In the genomic region with DNA sequence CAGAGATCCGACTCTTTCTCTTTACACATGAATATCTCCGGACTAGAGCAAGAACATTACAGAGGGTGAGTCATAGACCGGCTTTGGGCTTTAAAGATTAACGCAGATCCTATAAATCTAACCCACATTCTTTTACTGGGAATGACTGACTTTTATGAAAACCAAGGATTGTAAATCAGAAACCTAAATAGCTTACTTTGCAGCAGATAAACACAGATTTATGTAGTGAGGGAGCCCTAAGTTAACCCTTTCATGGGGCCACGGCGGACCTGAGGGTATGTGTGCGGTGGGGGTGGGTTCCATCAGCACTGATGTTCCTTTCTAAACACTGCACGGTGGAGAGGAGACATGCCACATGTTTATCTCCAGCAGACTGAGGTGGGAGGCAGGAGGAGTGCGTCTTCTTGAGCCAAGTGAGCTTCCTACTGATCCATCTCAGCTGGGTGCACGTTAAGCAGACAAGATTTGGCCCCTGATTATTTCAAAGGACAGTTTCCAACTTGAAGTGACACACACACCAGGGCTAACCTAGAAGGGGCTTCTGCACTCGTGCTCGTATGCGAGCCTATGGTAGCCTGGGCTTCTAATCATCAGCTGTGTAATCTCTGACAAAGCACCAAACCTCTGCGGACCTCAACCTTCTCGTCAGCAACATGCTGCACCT, we compare ENCODE assay signal across 11 cellular contexts.
DNase-seq lines count a peak whose midpoint lies in the region; ATAC-seq, FAIRE-seq and TF ChIP-seq lines count a peak whose summit lies in the region.
"Had no signal": no experiment of that assay in that cellular context is flagged by ENCODE, and none has a peak within 500 bp of the region (broad histone marks: within the 10 kb centered on the region; RNA-seq: fewer than 3 reads in every experiment).

No MANE protein-coding gene starts in this region.

- FAIRE-seq in HepG2 (lab: Jason Lieb, UNC) (no peak), GM19239 (lab: Jason Lieb, UNC) (no peak)
- FAIRE-seq: K562 had no signal

- CTCF ChIA-PET in HepG2 (lab: Yijun Ruan, JAX; ENCODE audit: low intra/inter-chr PET ratio, low total read pairs): no interaction called here

- no peak for TF ChIP-seq RAD21 in HepG2 (CRISPR knock-in tag; IDR thresholded peaks at IDR 0.05)

- no peak overlapping the region for H2AFZ ChIP-seq in HepG2 (ENCODE audit: low read length)

- H3K4me1 ChIP-seq in HepG2 (ENCODE audit: insufficient read depth, low read length) (peaks cover 11% of the 10 kb centered on the region), right lobe of liver (peaks cover 0 to 6% (median 0%) of the 10 kb centered on the region in 4 donors), duodenal mucosa (ENCODE audit: control insufficient read depth in 1 of 2, insufficient read depth in 2 of 2, low read length in 2 of 2) (peaks cover 11 to 16% of the 10 kb centered on the region in 2 donors), mucosa of descending colon (ENCODE audit: low read depth) (peaks cover 16% of the 10 kb centered on the region), vagina (peaks cover 17% of the 10 kb centered on the region)

- no TSS peak for BruUV-seq in HepG2 (replicated peaks; lab: Mats Ljungman, UMichigan)

- intact Hi-C loops in HepG2 (cut with micrococcal nuclease; ENCODE audit: unreplicated experiment) (no loop called here), right lobe of liver (cut with DNase I) (no loop called here), mucosa of descending colon (cut with DNase I, micrococcal nuclease) (no loop called here), vagina (cut with DNase I) (no loop called here), sciatic nerve (cut with DNase I) (no loop called here)

- H3K27ac ChIP-seq in HepG2 (ENCODE audit: extremely low read length, insufficient read depth, low read length) (no peak overlapping the region), right lobe of liver (no peak overlapping the region), duodenal mucosa (ENCODE audit: low read depth, low read length) (no peak overlapping the region), vagina (peak overlapping the region; percentile 17)

- TF ChIP-seq EP300 in HepG2 (IDR thresholded peaks at IDR 0.05; ENCODE audit: low read depth in 2 of 2, low read length in 2 of 2) (no peak), HepG2 (CRISPR knock-in tag; IDR thresholded peaks at IDR 0.05; ENCODE audit: borderline replicate concordance) (no peak)

- ATAC-seq in HepG2 (no peak), right lobe of liver (no peak), mucosa of descending colon (peak; percentile 63), sciatic nerve (no peak)
- ATAC-seq: K562 had no signal

- TF ChIP-seq CTCF in HepG2 (CRISPR knock-in tag; IDR thresholded peaks at IDR 0.05): no peak
- TF ChIP-seq CTCF in right lobe of liver (IDR thresholded peaks at IDR 0.05): no peak
- no peak for TF ChIP-seq CTCF in mucosa of descending colon (IDR thresholded peaks at IDR 0.05)
- TF ChIP-seq CTCF in vagina (IDR thresholded peaks at IDR 0.05): no peak

- H3K79me2 ChIP-seq in HepG2 (ENCODE audit: insufficient read depth, low read length): no peaks in the 10 kb centered on the region

- POLR2A ChIA-PET in HepG2 (lab: Yijun Ruan, JAX): no interaction called here

- DNase-seq in HepG2 (ENCODE audit: low spot score): no peak
- DNase-seq in right lobe of liver: no peak
- peak in 1 of 3 donors; percentile 28 for DNase-seq in mucosa of descending colon
- DNase-seq in vagina (ENCODE audit: extremely low spot score in 2 of 2): no peak
- DNase-seq in sciatic nerve (ENCODE audit: low spot score): no peak
- DNase-seq in iPS-NIHi11 (ENCODE audit: low spot score): no peak
- DNase-seq in GM19239 (ENCODE audit: insufficient read length, low spot score): no peak
- DNase-seq: NCI-H446 treated with DMSO at 0.1 percent for 48 hours had no signal

- TF ChIP-seq POLR2A in HepG2 (IDR thresholded peaks at IDR 0.05; ENCODE audit: insufficient read depth in 1 of 2, low read depth in 2 of 2, low read length in 2 of 2) (no peak), right lobe of liver (IDR thresholded peaks at IDR 0.05) (no peak), vagina (IDR thresholded peaks at IDR 0.05) (no peak)

- H3K9ac ChIP-seq in HepG2 (ENCODE audit: insufficient read depth, low read depth, low read length) (no peak overlapping the region), duodenal mucosa (ENCODE audit: low read depth in 1 of 2, low read length in 2 of 2) (no peak overlapping the region)

- no peaks in the 10 kb centered on the region for H3K9me3 ChIP-seq in HepG2 (ENCODE audit: low read length)
- no peaks in the 10 kb centered on the region for H3K9me3 ChIP-seq in right lobe of liver
- peaks cover 0 to 8% of the 10 kb centered on the region in 2 donors for H3K9me3 ChIP-seq in duodenal mucosa (ENCODE audit: control insufficient read depth in 1 of 2, low read length in 2 of 2)
- peaks cover 2% of the 10 kb centered on the region for H3K9me3 ChIP-seq in mucosa of descending colon
- no peaks in the 10 kb centered on the region for H3K9me3 ChIP-seq in vagina
- H3K9me3 ChIP-seq: prostate gland had no signal

- H3K4me2 ChIP-seq in HepG2 (ENCODE audit: low read depth, low read length): peak overlapping the region; percentile 88

- in situ Hi-C loops in HepG2 (cut with HindIII; ENCODE audit: extremely low pct_ligation_motif_present, low pct_unique_long_range_greater_than_20kb): no loop called here

- H3K4me3 ChIP-seq in HepG2 (replicated peaks in 1 of 3; ENCODE audit: insufficient read depth in 1 of 3, low read depth in 2 of 3, low read length in 3 of 3): peak overlapping the region in 1 of 3 experiments; percentile 68; a peak in 2 of 6 replicates
- no peak overlapping the region for H3K4me3 ChIP-seq in right lobe of liver
- peak overlapping the region; percentile 64 to 70 for H3K4me3 ChIP-seq in duodenal mucosa (ENCODE audit: low read depth in 1 of 2, low read length in 2 of 2)
- no peak overlapping the region for H3K4me3 ChIP-seq in mucosa of descending colon
- H3K4me3 ChIP-seq in vagina: peak overlapping the region; percentile 23 to 45
- H3K4me3 ChIP-seq: K562 had no signal

- no peaks in the 10 kb centered on the region for H4K20me1 ChIP-seq in HepG2 (ENCODE audit: insufficient read depth, low read length)

- H3K27me3 ChIP-seq in HepG2 (ENCODE audit: control insufficient read depth in 1 of 2, insufficient read depth in 2 of 2, low read length in 2 of 2) (peaks cover 7 to 27% of the 10 kb centered on the region in 2 experiments), right lobe of liver (peaks cover 0 to 10% of the 10 kb centered on the region in 2 donors), duodenal mucosa (ENCODE audit: control insufficient read depth in 1 of 2, insufficient read depth in 2 of 2, low read length in 2 of 2) (peaks cover 0 to 8% of the 10 kb centered on the region in 2 donors), vagina (no peaks in the 10 kb centered on the region)

- no peaks in the 10 kb centered on the region for H3K36me3 ChIP-seq in HepG2 (replicated peaks in 1 of 2; ENCODE audit: control insufficient read depth in 1 of 2, insufficient read depth in 2 of 2, low read length in 2 of 2)
- H3K36me3 ChIP-seq in right lobe of liver: no peaks in the 10 kb centered on the region
- no peaks in the 10 kb centered on the region for H3K36me3 ChIP-seq in duodenal mucosa (ENCODE audit: control insufficient read depth in 1 of 2, insufficient read depth in 2 of 2, low read length in 2 of 2)
- H3K36me3 ChIP-seq in mucosa of descending colon (ENCODE audit: low read depth): no peaks in the 10 kb centered on the region
- no peaks in the 10 kb centered on the region for H3K36me3 ChIP-seq in vagina
- H3K36me3 ChIP-seq: prostate gland had no signal

- WGBS in HepG2 (ENCODE audit: low lambda C conversion rate): 13% methylated on average over 12 of the region's 15 CpGs
- 28% methylated on average over 13 of the region's 15 CpGs for WGBS in right lobe of liver (ENCODE audit: insufficient coverage, low coverage, low lambda C conversion rate, missing lambda C conversion rate)

TF ChIP-seq in HepG2, 621 proteins besides CTCF, POLR2A, EP300 and RAD21:
- TF ChIP-seq HOXA7 (CRISPR knock-in tag; IDR thresholded peaks at IDR 0.05): no peak
- TF ChIP-seq, protein P1, sequence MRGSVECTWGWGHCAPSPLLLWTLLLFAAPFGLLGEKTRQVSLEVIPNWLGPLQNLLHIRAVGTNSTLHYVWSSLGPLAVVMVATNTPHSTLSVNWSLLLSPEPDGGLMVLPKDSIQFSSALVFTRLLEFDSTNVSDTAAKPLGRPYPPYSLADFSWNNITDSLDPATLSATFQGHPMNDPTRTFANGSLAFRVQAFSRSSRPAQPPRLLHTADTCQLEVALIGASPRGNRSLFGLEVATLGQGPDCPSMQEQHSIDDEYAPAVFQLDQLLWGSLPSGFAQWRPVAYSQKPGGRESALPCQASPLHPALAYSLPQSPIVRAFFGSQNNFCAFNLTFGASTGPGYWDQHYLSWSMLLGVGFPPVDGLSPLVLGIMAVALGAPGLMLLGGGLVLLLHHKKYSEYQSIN (CRISPR knock-in tag; IDR thresholded peaks at IDR 0.05; ENCODE audit: borderline replicate concordance): no peak
- no peak for TF ChIP-seq ZNF567 (CRISPR knock-in tag; IDR thresholded peaks at IDR 0.05; ENCODE audit: borderline replicate concordance)
- no peak for TF ChIP-seq ZBTB21 (CRISPR knock-in tag; IDR thresholded peaks at IDR 0.05)
- TF ChIP-seq ZNF652 (CRISPR knock-in tag; IDR thresholded peaks at IDR 0.05; ENCODE audit: borderline replicate concordance, low read depth): peak; percentile 39; the same call in 1 of the 2 replicates

Comparison
In these comparisons a context has a peak if more than half of its experiments do, and no peak if none do; other contexts are left out.
1. H3K4me3 ChIP-seq: peak in duodenal mucosa (2 of 2) and vagina (2 of 2); none in right lobe of liver (0 of 3) and mucosa of descending colon (single experiment).